In the genomic region with DNA sequence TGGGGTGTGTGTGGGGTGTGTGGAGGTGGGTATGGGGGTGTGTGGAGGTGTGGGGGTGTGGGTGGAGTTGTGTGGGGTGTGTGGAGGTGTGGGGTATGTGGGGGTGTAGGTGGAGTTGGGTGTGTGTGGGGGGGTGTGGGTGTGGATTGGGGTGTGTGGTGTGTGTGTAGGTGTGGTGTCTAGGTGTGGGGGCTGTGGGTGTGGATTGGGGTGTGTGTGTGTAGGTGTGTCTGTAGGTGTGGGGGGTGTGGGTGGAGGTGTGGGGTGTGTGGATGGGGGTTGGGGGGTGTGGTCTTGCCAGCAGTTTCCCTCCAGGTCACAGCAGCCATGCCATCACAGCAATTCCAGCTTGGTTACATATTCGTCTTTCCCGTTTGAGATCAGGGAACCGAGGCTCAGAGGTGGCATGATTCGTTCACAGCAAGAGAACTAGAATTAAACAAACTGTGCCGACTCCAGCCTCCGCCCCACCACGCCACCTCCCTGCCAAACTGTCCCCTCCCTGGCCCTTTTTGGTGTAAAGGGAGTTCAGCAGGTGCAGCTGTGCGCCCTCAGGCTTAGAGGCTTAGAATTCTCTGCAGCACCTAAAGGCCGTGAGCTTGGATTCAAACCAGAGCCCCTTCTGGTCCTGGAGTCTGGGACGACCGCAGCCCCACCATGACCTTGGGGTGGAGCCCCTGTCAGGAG, we compare ENCODE assay signal across 13 cellular contexts. TPM values are rescaled to one million over a fixed set of nuclear protein-coding genes. Genes with fewer than 3 reads are reported as not detected.
A peak's percentile ranks its signal among the peaks of the same experiment; 100 is the strongest.
DNase-seq lines count a peak whose midpoint lies in the region; ATAC-seq, FAIRE-seq and TF ChIP-seq lines count a peak whose summit lies in the region.
"Not testable (repeated sequence)": the region's sequence is repeated elsewhere in the genome, so short reads cannot be mapped to it uniquely, and the experiment has no call there.
"Had no signal": no experiment of that assay in that cellular context is flagged by ENCODE, and none has a peak within 500 bp of the region (broad histone marks: within the 10 kb centered on the region; RNA-seq: fewer than 3 reads in every experiment).

No MANE protein-coding gene starts in this region.

- 86% methylated on average over 7 of the region's 11 CpGs; no CpG with 5 or more reads in 1 of the 2 experiments for WGBS in H1 (ENCODE audit: extremely low coverage in 1 of 2, insufficient coverage in 1 of 2, insufficient read length in 1 of 2, insufficient replicate concordance in 2 of 2, low coverage in 1 of 2, low lambda C conversion rate in 2 of 2, missing lambda C conversion rate in 1 of 2), 2 experiments

- not testable (repeated sequence) for H3K9me2 ChIP-seq in HCT116 (ENCODE audit: insufficient read depth)

- not testable (repeated sequence) for H4K5ac ChIP-seq in H1 (ENCODE audit: insufficient read length, low read depth, low read length)

- POLR2A ChIA-PET in HCT116 (lab: Charles Lee); H1 (lab: Charles Lee; ENCODE audit: partially characterized antibody); naive thymus-derived CD4-positive, alpha-beta T cell (lab: Charles Lee): not testable (repeated sequence)

- H3K27me3 ChIP-seq in HCT116 (ENCODE audit: insufficient read depth, low read length); H1 (replicated peaks in 1 of 4; ENCODE audit: control insufficient read depth in 3 of 4, extremely low read depth in 1 of 4, insufficient read depth in 3 of 4, low read length in 3 of 4); naive thymus-derived CD4-positive, alpha-beta T cell (ENCODE audit: control insufficient read depth in 2 of 2, insufficient read depth in 2 of 2, low read length in 2 of 2); upper lobe of right lung: not testable (repeated sequence)

- DNase-seq in DMS 273 (lab: John Stamatoyannopoulos, UW; ENCODE audit: unreplicated experiment) (peak; percentile 19), NCI-H69 (lab: John Stamatoyannopoulos, UW) (peak; percentile 67), H1 (ENCODE audit: low read depth in 1 of 2, low spot score in 2 of 2) (peak in 1 of 2 experiments; percentile 40), iPS-NIHi11 (ENCODE audit: low spot score) (peak; percentile 19), upper lobe of right lung (peak; percentile 38)
- not testable (repeated sequence) for DNase-seq in HCT116 (ENCODE audit: low read depth, low spot score); naive thymus-derived CD4-positive, alpha-beta T cell
- DNase-seq in activated CD8-positive, alpha-beta memory T cell treated with anti-CD3 and anti-CD28 coated beads, Interleukin-2, amount 10 ng/mL, durations not matched to agents 7 days and 5 days = peak; percentile 55

- H3K4me3 ChIP-seq in HCT116 (replicated peaks in 1 of 2; ENCODE audit: low read depth in 1 of 2, low read length in 2 of 2); H1 (ENCODE audit: extremely low read depth in 1 of 4, insufficient read depth in 2 of 4, low read depth in 3 of 4, low read length in 4 of 4); naive thymus-derived CD4-positive, alpha-beta T cell (ENCODE audit: low read length); upper lobe of right lung: not testable (repeated sequence)

- H4K20me1 ChIP-seq in HCT116 (ENCODE audit: insufficient read depth) = not testable (repeated sequence)
- peaks cover 0 to 13% of the 10 kb centered on the region in 2 experiments for H4K20me1 ChIP-seq in H1 (replicated peaks in 1 of 2; ENCODE audit: control insufficient read depth in 1 of 2, insufficient read depth in 2 of 2, low read length in 2 of 2)

- TF ChIP-seq EP300 in H1 (IDR thresholded peaks at IDR 0.05; ENCODE audit: borderline replicate concordance in 1 of 2, low read depth in 2 of 2, low read length in 2 of 2) = not testable (repeated sequence)

- H2BK120ac ChIP-seq in H1 (replicated peaks; ENCODE audit: low read depth, low read length) = not testable (repeated sequence)

- H3K4me3 Mint-ChIP-seq in activated CD8-positive, alpha-beta memory T cell treated with anti-CD3 and anti-CD28 coated beads, Interleukin-2, amount 10 ng/mL, durations not matched to agents 7 days and 5 days; naive thymus-derived CD4-positive, alpha-beta T cell: not testable (repeated sequence)

- H3K36me3 Mint-ChIP-seq in activated CD8-positive, alpha-beta memory T cell treated with anti-CD3 and anti-CD28 coated beads, Interleukin-2, amount 10 ng/mL, durations not matched to agents 7 days and 5 days; naive thymus-derived CD4-positive, alpha-beta T cell: not testable (repeated sequence)

- not testable (repeated sequence) for H3K79me2 ChIP-seq in HCT116 (ENCODE audit: insufficient read depth, low read length); H1 (ENCODE audit: control insufficient read depth in 1 of 2, insufficient read depth in 2 of 2, low read length in 2 of 2)

- not testable (repeated sequence) for H3K14ac ChIP-seq in H1 (ENCODE audit: insufficient read length)

- not testable (repeated sequence) for H3K23ac ChIP-seq in H1 (ENCODE audit: insufficient read length)

- not testable (repeated sequence) for H3K36me3 ChIP-seq in HCT116 (ENCODE audit: control insufficient read depth in 1 of 2, insufficient read depth in 2 of 2, low read length in 2 of 2); H1 (ENCODE audit: control insufficient read depth in 2 of 4, insufficient read depth in 4 of 4, low read length in 3 of 4); naive thymus-derived CD4-positive, alpha-beta T cell (ENCODE audit: control insufficient read depth in 2 of 3, insufficient read depth in 3 of 3, low read length in 3 of 3); upper lobe of right lung

- peak; percentile 75 for FAIRE-seq in H1 (lab: Jason Lieb, UNC)

- H3K9ac ChIP-seq in HCT116 (ENCODE audit: low read length); H1 (replicated peaks in 1 of 4; ENCODE audit: extremely low read depth in 1 of 4, low read depth in 3 of 4, low read length in 3 of 4): not testable (repeated sequence)

- not testable (repeated sequence) for H3K9me3 ChIP-seq in HCT116 (ENCODE audit: control insufficient read depth in 1 of 2, insufficient read depth in 1 of 2, low read depth in 1 of 2, low read length in 2 of 2); H1 (ENCODE audit: insufficient read depth in 2 of 2, low read depth in 1 of 2, low read length in 1 of 2); naive thymus-derived CD4-positive, alpha-beta T cell (ENCODE audit: control insufficient read depth in 2 of 3, low read length in 3 of 3); upper lobe of right lung

- H3K4me2 ChIP-seq in HCT116 (ENCODE audit: low read length); H1 (ENCODE audit: insufficient read depth in 1 of 2, low read depth in 2 of 2, low read length in 2 of 2): not testable (repeated sequence)

- H2BK15ac ChIP-seq in H1 (ENCODE audit: low read length) = not testable (repeated sequence)

- not testable (repeated sequence) for H2BK5ac ChIP-seq in H1 (ENCODE audit: low read depth, low read length)

- H3K27me3 Mint-ChIP-seq in activated CD8-positive, alpha-beta memory T cell treated with anti-CD3 and anti-CD28 coated beads, Interleukin-2, amount 10 ng/mL, durations not matched to agents 7 days and 5 days; naive thymus-derived CD4-positive, alpha-beta T cell: not testable (repeated sequence)

- H3K4ac ChIP-seq in H1 (replicated peaks; ENCODE audit: insufficient read length, low read depth, low read length) = not testable (repeated sequence)

- H3K27ac Mint-ChIP-seq in activated CD8-positive, alpha-beta memory T cell treated with anti-CD3 and anti-CD28 coated beads, Interleukin-2, amount 10 ng/mL, durations not matched to agents 7 days and 5 days = not testable (repeated sequence)
- H3K27ac Mint-ChIP-seq in naive thymus-derived CD4-positive, alpha-beta T cell = peak overlapping the region in 3 of 9 donors; percentile 65 to 74 (median 73)

- H3K9me3 Mint-ChIP-seq in activated CD8-positive, alpha-beta memory T cell treated with anti-CD3 and anti-CD28 coated beads, Interleukin-2, amount 10 ng/mL, durations not matched to agents 7 days and 5 days (ENCODE audit: low read depth); naive thymus-derived CD4-positive, alpha-beta T cell: not testable (repeated sequence)

- H3K23me2 ChIP-seq in H1 (ENCODE audit: low read depth, low read length) = peaks cover 20% of the 10 kb centered on the region; the same call in 1 of the 2 replicates

- H2BK20ac ChIP-seq in H1 (ENCODE audit: low read length) = not testable (repeated sequence)

- not testable (repeated sequence) for H2AK5ac ChIP-seq in H1 (ENCODE audit: low read depth, low read length)

- H3K79me1 ChIP-seq in H1 (ENCODE audit: low read depth, low read length) = not testable (repeated sequence)

- not testable (repeated sequence) for TF ChIP-seq CTCF in HCT116 (IDR thresholded peaks at IDR 0.05 in 2 of 3, conservative IDR thresholded peaks at IDR 0.05 in 1 of 3; ENCODE audit: borderline replicate concordance in 1 of 3, insufficient read depth in 1 of 3, low read depth in 2 of 3, low read length in 2 of 3); H1 (IDR thresholded peaks at IDR 0.05; ENCODE audit: control extremely low read depth in 1 of 3, insufficient read depth in 1 of 3, low read depth in 1 of 3, low read length in 3 of 3); upper lobe of right lung (IDR thresholded peaks at IDR 0.05)

- RAD21 ChIA-PET in HCT116 (lab: Charles Lee; ENCODE audit: low non-redundant PET in 1 of 2, low total read pairs in 2 of 2, uncharacterized antibody in 2 of 2, unreplicated experiment in 2 of 2) = not testable (repeated sequence)

- not testable (repeated sequence) for BruUV-seq in HCT116 (replicated peaks; lab: Mats Ljungman, UMichigan)

- H3K18ac ChIP-seq in H1 (ENCODE audit: extremely low read depth, low read length) = not testable (repeated sequence)

- not testable (repeated sequence) for H4K91ac ChIP-seq in H1 (replicated peaks; ENCODE audit: insufficient read length, low read length)

- CTCF ChIA-PET in HCT116 (lab: Charles Lee); activated CD8-positive, alpha-beta memory T cell treated with anti-CD3 and anti-CD28 coated beads, Interleukin-2, amount 10 ng/mL, durations not matched to agents 7 days and 5 days (lab: Charles Lee); H1 (lab: Charles Lee; ENCODE audit: partially characterized antibody); naive thymus-derived CD4-positive, alpha-beta T cell (lab: Charles Lee): not testable (repeated sequence)

- intact Hi-C loops in HCT116 (cut with micrococcal nuclease); naive thymus-derived CD4-positive, alpha-beta T cell (cut with micrococcal nuclease); upper lobe of right lung (cut with DNase I): not testable (repeated sequence)

- ATAC-seq in HCT116 = 0 out of 2 replicates have a peak, but pooled peaks have one; percentile 15
- peak; percentile 54 for ATAC-seq in activated CD8-positive, alpha-beta memory T cell treated with anti-CD3 and anti-CD28 coated beads, Interleukin-2, amount 10 ng/mL, durations not matched to agents 7 days and 5 days
- peak; percentile 52 for ATAC-seq in naive thymus-derived CD4-positive, alpha-beta T cell
- ATAC-seq in upper lobe of right lung = peak; percentile 56

- not testable (repeated sequence) for H3K4me1 ChIP-seq in HCT116 (ENCODE audit: control insufficient read depth in 1 of 2, insufficient read depth in 2 of 2, low read length in 2 of 2); H1 (replicated peaks in 1 of 4; ENCODE audit: control insufficient read depth in 3 of 4, insufficient read depth in 4 of 4, low read length in 3 of 4); upper lobe of right lung
- peaks cover 6 to 19% of the 10 kb centered on the region in 2 donors for H3K4me1 ChIP-seq in naive thymus-derived CD4-positive, alpha-beta T cell (ENCODE audit: control insufficient read depth in 2 of 2, insufficient read depth in 2 of 2, low read length in 2 of 2)

- H4K8ac ChIP-seq in H1 (ENCODE audit: extremely low read depth, insufficient read depth, low read length) = not testable (repeated sequence)

- TF ChIP-seq RAD21 in HCT116 (IDR thresholded peaks at IDR 0.05; ENCODE audit: low read depth); H1 (IDR thresholded peaks at IDR 0.05 in 1 of 2, conservative IDR thresholded peaks at IDR 0.05 in 1 of 2; ENCODE audit: low read depth in 2 of 2, low read length in 2 of 2): not testable (repeated sequence)

- H2AFZ ChIP-seq in HCT116 (ENCODE audit: low read depth, low read length, poor library complexity, severe bottlenecking); H1 (ENCODE audit: low read length): not testable (repeated sequence)

- H3K27ac ChIP-seq in HCT116 (ENCODE audit: low read depth, low read length); H1 (ENCODE audit: low read depth, low read length); upper lobe of right lung: not testable (repeated sequence)
- peak overlapping the region; percentile 57 for H3K27ac ChIP-seq in naive thymus-derived CD4-positive, alpha-beta T cell (ENCODE audit: low read depth, low read length)

- not testable (repeated sequence) for H3K4me1 Mint-ChIP-seq in activated CD8-positive, alpha-beta memory T cell treated with anti-CD3 and anti-CD28 coated beads, Interleukin-2, amount 10 ng/mL, durations not matched to agents 7 days and 5 days; naive thymus-derived CD4-positive, alpha-beta T cell

- H3K56ac ChIP-seq in H1 (replicated peaks; ENCODE audit: insufficient read length, low read depth, low read length) = peak overlapping the region; percentile 92

- TF ChIP-seq POLR2A in HCT116 (IDR thresholded peaks at IDR 0.05; ENCODE audit: borderline replicate concordance, extremely low read depth, insufficient read depth, insufficient read length); H1 (IDR thresholded peaks at IDR 0.05; ENCODE audit: control extremely low read depth in 1 of 2, low read depth in 2 of 2, low read length in 2 of 2): not testable (repeated sequence)

- not testable (repeated sequence) for H2BK12ac ChIP-seq in H1 (ENCODE audit: low read depth, low read length)

RNA-seq across cellular contexts. Expression of a gene that starts 33.3 kb away (rescaled TPM):
- total RNA-seq in HCT116 (2021; ENCODE audit: unreplicated experiment) = not detected
- polyA plus RNA-seq in HCT116 (2012) = not detected in 2 replicates
- not detected for total RNA-seq in activated CD8-positive, alpha-beta memory T cell treated with anti-CD3 and anti-CD28 coated beads, Interleukin-2, amount 10 ng/mL, durations not matched to agents 7 days and 5 days
- not detected in 2 replicates for total RNA-seq in H1 (2021; fragmentation: NEBNext Ultra II Directional; extraction: Animal tissue kit (Norgen Biotek cat#: 25700))
- not detected in 2 replicates for polyA plus RNA-seq in H1 (2011; rRNA removed)
- not detected for polyA plus RNA-seq in H1 (2011; cell fraction: cytosol; rRNA removed)
- 0.24 TPM for polyA plus RNA-seq in H1 (2011; cell fraction: nucleus; rRNA removed)
- not detected in 4 replicates for polyA plus RNA-seq in H1 (2012, experiment 1 of 2)
- not detected for polyA plus RNA-seq in H1 (2012, experiment 2 of 2)
- polyA plus RNA-seq in H1 (2013, experiment 1 of 2) = not detected
- not detected for polyA plus RNA-seq in H1 (2013, experiment 2 of 2)
- polyA minus RNA-seq in H1 (2011; rRNA and poly(A)+ RNA removed) = not detected in 2 replicates
- polyA minus RNA-seq in H1 (2011; cell fraction: cytosol; rRNA and poly(A)+ RNA removed) = not detected
- polyA minus RNA-seq in H1 (2011; cell fraction: nucleus; rRNA and poly(A)+ RNA removed) = not detected
- not detected for total RNA-seq in naive thymus-derived CD4-positive, alpha-beta T cell
- polyA plus RNA-seq in naive thymus-derived CD4-positive, alpha-beta T cell = not detected
- not detected for total RNA-seq in upper lobe of right lung
- total RNA-seq: activated CD4-positive, alpha-beta T cell treated with anti-CD3 and anti-CD28 coated beads, Interleukin-2, amount 10 ng/mL, durations not matched to agents 7 days and 5 days; activated naive CD8-positive, alpha-beta T cell treated with anti-CD3 and anti-CD28 coated beads for 36 hours; cardiac muscle cell; sigmoid colon; suprapubic skin had no signal
- polyA plus RNA-seq: cardiac muscle cell, sigmoid colon had no signal
